In genomic region chr14:102949801-102950451, GRCh38 we compare ENCODE assay signal across 10 cellular contexts. TPM values are rescaled to one million over a fixed set of nuclear protein-coding genes. Genes with fewer than 3 reads are reported as not detected.
A peak's percentile ranks its signal among the peaks of the same experiment; 100 is the strongest.
DNase-seq lines count a peak whose midpoint lies in the region; ATAC-seq and TF ChIP-seq lines count a peak whose summit lies in the region.
"Had no signal": no experiment of that assay in that cellular context is flagged by ENCODE, and none has a peak within 500 bp of the region (broad histone marks: within the 10 kb centered on the region; RNA-seq: fewer than 3 reads in every experiment).

No MANE protein-coding gene starts in this region.

- H3K36me3 ChIP-seq in PC-3 (ENCODE audit: low read depth, low read length): peaks cover 47% of the 10 kb centered on the region
- H3K36me3 ChIP-seq in heart right ventricle: peaks cover 7 to 95% (median 84%) of the 10 kb centered on the region in 9 donors

- peak; percentile 79 for ATAC-seq in PC-3
- ATAC-seq in heart right ventricle: peak; percentile 42 to 81 (median 74)
- no peak for ATAC-seq in stimulated activated effector memory CD8-positive, alpha-beta T cell treated with anti-CD3 and anti-CD28 coated beads, Interleukin-12 subunit alpha, Interleukin-12 subunit beta, amount 100 ng/mL, for 72 hours
- no peak for ATAC-seq in HG02870 (IDR thresholded peaks at IDR 0.05; ENCODE audit: unreplicated experiment)
- ATAC-seq in HG03097 (IDR thresholded peaks at IDR 0.05; ENCODE audit: low FRiP score, unreplicated experiment): no peak

- H4K20me1 ChIP-seq in PC-3 (ENCODE audit: low read length): no peaks in the 10 kb centered on the region

- no peak overlapping the region for H3K4me3 ChIP-seq in PC-3 (ENCODE audit: low read length)
- no peak overlapping the region for H3K4me3 ChIP-seq in heart right ventricle
- no peak overlapping the region for H3K4me3 ChIP-seq in lower leg skin (ENCODE audit: low read depth, poor library complexity, severe bottlenecking)

- no peaks in the 10 kb centered on the region for H3K36me3 Mint-ChIP-seq in stimulated activated effector memory CD8-positive, alpha-beta T cell treated with anti-CD3 and anti-CD28 coated beads, Interleukin-12 subunit alpha, Interleukin-12 subunit beta, amount 100 ng/mL, for 72 hours

- H3K27ac ChIP-seq in PC-3 (ENCODE audit: low read length) (no peak overlapping the region), heart right ventricle (no peak overlapping the region)

- WGBS in heart right ventricle, 2 donors: 66 to 68% methylated on average over 23 of the region's 23 CpGs
- WGBS in lower leg skin, 2 donors: 66 to 80% methylated on average over 15 to 17 of the region's 23 CpGs

- intact Hi-C loops in PC-3 (cut with micrococcal nuclease) (no loop called here), heart right ventricle (cut with DNase I) (no loop called here), lower leg skin (cut with DNase I; ENCODE audit: low total_unique reads) (no loop called here)

- H3F3A ChIP-seq in PC-3 (ENCODE audit: low read length, unreplicated experiment): no peaks in the 10 kb centered on the region

- H3K27me3 ChIP-seq in PC-3 (ENCODE audit: low read length) (no peaks in the 10 kb centered on the region), heart right ventricle (no peaks in the 10 kb centered on the region)

- H3K4me3 Mint-ChIP-seq in stimulated activated effector memory CD8-positive, alpha-beta T cell treated with anti-CD3 and anti-CD28 coated beads, Interleukin-12 subunit alpha, Interleukin-12 subunit beta, amount 100 ng/mL, for 72 hours: no peak overlapping the region

- peak overlapping the region; percentile 6 for H3K27ac Mint-ChIP-seq in stimulated activated effector memory CD8-positive, alpha-beta T cell treated with anti-CD3 and anti-CD28 coated beads, Interleukin-12 subunit alpha, Interleukin-12 subunit beta, amount 100 ng/mL, for 72 hours

- H2AFZ ChIP-seq in PC-3 (ENCODE audit: low read length): no peak overlapping the region

- no peaks in the 10 kb centered on the region for H3K79me2 ChIP-seq in PC-3 (ENCODE audit: low read length)

- H3K4me1 ChIP-seq in PC-3 (ENCODE audit: insufficient read depth, low read length) (peaks cover 10% of the 10 kb centered on the region), heart right ventricle (peaks cover 0 to 20% (median 7%) of the 10 kb centered on the region in 9 donors)

- TF ChIP-seq CTCF in PC-3 (conservative IDR thresholded peaks at IDR 0.05; ENCODE audit: low read depth, low read length) (no peak), heart right ventricle (IDR thresholded peaks at IDR 0.05) (no peak), lower leg skin (IDR thresholded peaks at IDR 0.05) (no peak)

- no peak overlapping the region for H3K4me2 ChIP-seq in PC-3 (ENCODE audit: low read length)

- DNase-seq in GM04504 (ENCODE audit: low read depth): peak; percentile 12
- DNase-seq in PC-3: peak; percentile 21
- peak; percentile 42 to 68 for DNase-seq in heart right ventricle
- DNase-seq in stimulated activated effector memory CD8-positive, alpha-beta T cell treated with anti-CD3 and anti-CD28 coated beads, Interleukin-12 subunit alpha, Interleukin-12 subunit beta, amount 100 ng/mL, for 72 hours (ENCODE audit: low spot score in 2 of 2): no peak
- no peak for DNase-seq in hepatic stellate cell (ENCODE audit: low spot score)
- no peak for DNase-seq in lower leg skin (ENCODE audit: low spot score in 2 of 2)
- DNase-seq: dermis blood vessel endothelial cell; stimulated activated CD4-positive, alpha-beta T cell treated with anti-CD3 and anti-CD28 coated beads, Interleukin-12 subunit alpha, Interleukin-12 subunit beta, amount 100 ng/mL, for 4 hours had no signal

- BruUV-seq in PC-3 (replicated peaks; lab: Mats Ljungman, UMichigan): no TSS peak

- POLR2A ChIA-PET in PC-3 (lab: Charles Lee; ENCODE audit: unreplicated experiment): no interaction called here

- no peaks in the 10 kb centered on the region for H3K9me3 Mint-ChIP-seq in stimulated activated effector memory CD8-positive, alpha-beta T cell treated with anti-CD3 and anti-CD28 coated beads, Interleukin-12 subunit alpha, Interleukin-12 subunit beta, amount 100 ng/mL, for 72 hours

- H3K9ac ChIP-seq in PC-3 (ENCODE audit: low read length): no peak overlapping the region

- CTCF ChIA-PET in PC-3 (lab: Charles Lee): interaction anchor here (0.5 to 0.6 kb wide), 2 partner anchors 104 to 253 kb away, joined by 5 to 9 read pairs; no protein-coding TSS in a partner anchor

- no peaks in the 10 kb centered on the region for H3K9me3 ChIP-seq in PC-3 (ENCODE audit: low read length)
- H3K9me3 ChIP-seq in heart right ventricle: no peaks in the 10 kb centered on the region

- no peak for TF ChIP-seq POLR2A in lower leg skin (IDR thresholded peaks at IDR 0.05)

- no peaks in the 10 kb centered on the region for H3K9me2 ChIP-seq in PC-3 (replicated peaks; ENCODE audit: low read length)

- peaks cover 12% of the 10 kb centered on the region for H3K4me1 Mint-ChIP-seq in stimulated activated effector memory CD8-positive, alpha-beta T cell treated with anti-CD3 and anti-CD28 coated beads, Interleukin-12 subunit alpha, Interleukin-12 subunit beta, amount 100 ng/mL, for 72 hours

RNA-seq across cellular contexts. Expression of gene AMN, which starts 27.5 kb away (rescaled TPM):
- total RNA-seq in PC-3 (2014; rRNA removed) (0.17 TPM in 1 of 2 replicates, not detected in the other), heart right ventricle (under 1 TPM in 1 of 10 donors, not detected in 9; 0.40 TPM), lower leg skin (10 to 100 TPM; 21.5 to 29.1 (median 24.1) TPM)
- under 1 TPM; 0.15 to 0.17 TPM for polyA plus RNA-seq in heart right ventricle
- total RNA-seq: dermis blood vessel endothelial cell had no signal

Comparison
In these comparisons a context has a peak if more than half of its experiments do, and no peak if none do; other contexts are left out.
1. DNase-seq: peak in GM04504 (single experiment), PC-3 (single experiment) and heart right ventricle (2 of 2); none in stimulated activated effector memory CD8-positive, alpha-beta T cell treated with anti-CD3 and anti-CD28 coated beads, Interleukin-12 subunit alpha, Interleukin-12 subunit beta, amount 100 ng/mL, for 72 hours (0 of 2), hepatic stellate cell (single experiment) and lower leg skin (0 of 2).
2. ATAC-seq: peak in PC-3 (single experiment) and heart right ventricle (8 of 8); none in stimulated activated effector memory CD8-positive, alpha-beta T cell treated with anti-CD3 and anti-CD28 coated beads, Interleukin-12 subunit alpha, Interleukin-12 subunit beta, amount 100 ng/mL, for 72 hours (single experiment), HG02870 (single experiment) and HG03097 (single experiment).
3. RNA of gene AMN, which starts 27.5 kb away (total RNA-seq): 21.5 to 29.1 TPM in lower leg skin; 0.17 TPM in PC-3 and 0.40 TPM in heart right ventricle; every median in the first group is over 10 times any median in the second.